24 cellular contexts compared by ENCODE assay signal in the genomic region with DNA sequence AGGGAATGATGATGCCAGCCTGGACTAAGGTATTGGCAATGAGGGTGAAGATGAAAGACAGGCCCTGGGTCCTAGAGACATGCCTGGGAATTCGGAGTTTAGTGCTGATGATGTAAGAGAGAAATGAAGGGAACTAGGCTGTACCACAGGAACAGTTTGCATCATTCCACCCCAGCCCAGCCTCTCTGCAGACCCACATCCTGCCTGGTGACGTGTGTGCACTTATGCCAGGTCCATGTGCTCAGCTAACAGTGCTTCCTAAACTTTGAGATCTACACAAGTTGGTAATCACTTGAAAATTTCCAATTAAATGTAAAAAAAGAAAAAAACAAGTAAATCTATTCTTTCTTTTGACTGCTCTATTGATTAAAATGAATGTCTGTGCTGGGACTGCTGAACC.
"Had no signal": no experiment of that assay in that cellular context is flagged by ENCODE, and none has a peak within 500 bp of the region (broad histone marks: within the 10 kb centered on the region; RNA-seq: fewer than 3 reads in every experiment).

No MANE protein-coding gene starts in this region.

- H3K4me3 ChIP-seq: coronary artery, lower lobe of right lung, prostate gland, right atrium auricular region, smooth muscle cell, thyroid gland had no signal

- H3K27ac ChIP-seq: coronary artery, lower lobe of right lung, prostate gland, right atrium auricular region, thyroid gland had no signal

- H3K4me1 ChIP-seq: lower lobe of right lung, prostate gland, right atrium auricular region, thyroid gland had no signal

- H3K9me3 ChIP-seq: lower lobe of right lung, prostate gland, right atrium auricular region, thyroid gland had no signal

- H3K4me2 ChIP-seq: smooth muscle cell had no signal

- DNase-seq: dermis blood vessel endothelial cell; effector memory CD8-positive, alpha-beta T cell; hypothalamus; immature natural killer cell; islet precursor cell; kidney glomerular epithelial cell; left ventricle myocardium superior; lower lobe of right lung; naive thymus-derived CD8-positive, alpha-beta T cell; nephron progenitor cell; nucleus accumbens; stimulated activated CD4-positive, alpha-beta T cell treated with anti-CD3 and anti-CD28 coated beads, Interleukin-12 subunit alpha, Interleukin-12 subunit beta, amount 100 ng/mL, for 4 hours; stimulated activated CD4-positive, alpha-beta T cell treated with anti-CD3 and anti-CD28 coated beads, Interleukin-1b, Interleukin-23, amount 100 ng/mL, for 48 hours; stimulated activated CD4-positive, alpha-beta T cell treated with anti-CD3 and anti-CD28 coated beads, Interleukin-4, amount 100 ng/mL, for 1 hour; stimulated activated CD8-positive, alpha-beta memory T cell treated with anti-CD3 and anti-CD28 coated beads, Interleukin-4, amount 100 ng/mL, for 48 hours; stimulated activated naive CD4-positive, alpha-beta T cell; stimulated activated naive CD8-positive, alpha-beta T cell treated with anti-CD3 and anti-CD28 coated beads, Interleukin-15, amount 100 ng/mL, for 72 hours; thyroid gland; trophoblast cell had no signal

- H3K36me3 ChIP-seq: lower lobe of right lung, prostate gland, right atrium auricular region, thyroid gland had no signal

- H3K27me3 ChIP-seq: right atrium auricular region, thyroid gland had no signal

- ATAC-seq: effector memory CD8-positive, alpha-beta T cell; left ventricle myocardium superior; lower lobe of right lung; naive thymus-derived CD8-positive, alpha-beta T cell; sciatic nerve; stimulated activated naive CD8-positive, alpha-beta T cell treated with anti-CD3 and anti-CD28 coated beads, Interleukin-15, amount 100 ng/mL, for 72 hours had no signal
